14 cellular contexts compared by ENCODE assay signal in genomic region chr9:114112778-114113585, GRCh38. TPM values are rescaled to one million over a fixed set of nuclear protein-coding genes. Genes with fewer than 3 reads are reported as not detected.
DNase-seq lines count a peak whose midpoint lies in the region; FAIRE-seq and TF ChIP-seq lines count a peak whose summit lies in the region.
"Had no signal": no experiment of that assay in that cellular context is flagged by ENCODE, and none has a peak within 500 bp of the region (broad histone marks: within the 10 kb centered on the region; RNA-seq: fewer than 3 reads in every experiment).

No MANE protein-coding gene starts in this region.

- POLR2A ChIA-PET in endothelial cell of umbilical vein (lab: Charles Lee): no interaction called here

- no peak for FAIRE-seq in endothelial cell of umbilical vein (lab: Jason Lieb, UNC)
- FAIRE-seq: A204.1 had no signal

- no peaks in the 10 kb centered on the region for H4K20me1 ChIP-seq in endothelial cell of umbilical vein (replicated peaks; ENCODE audit: control insufficient read depth, extremely low read depth, insufficient read depth, low read length)

- dilution Hi-C loops in endothelial cell of umbilical vein (cut with MboI; ENCODE audit: extremely low pct_ligation_motif_present, low sequenced_read_pairs): no loop called here

- BruUV-seq in endothelial cell of umbilical vein (replicated peaks; lab: Mats Ljungman, UMichigan): no TSS peak

- TF ChIP-seq CTCF in endothelial cell of umbilical vein (IDR thresholded peaks at IDR 0.05; ENCODE audit: extremely low read depth in 1 of 2, insufficient read depth in 1 of 2, low read depth in 1 of 2, low read length in 2 of 2) (no peak), lower leg skin (IDR thresholded peaks at IDR 0.05) (no peak), transverse colon (IDR thresholded peaks at IDR 0.05) (no peak)

- intact Hi-C loops in endothelial cell of umbilical vein (cut with micrococcal nuclease): no loop called here
- intact Hi-C loops in lower leg skin (cut with DNase I; ENCODE audit: low total_unique reads): no loop called here
- intact Hi-C loops in transverse colon (cut with DNase I; ENCODE audit: low total_unique reads): no loop called here
- intact Hi-C loops in activated CD4-positive, alpha-beta T cell treated with anti-CD3 and anti-CD28 coated beads, Interleukin-2, amount 10 ng/mL, durations not matched to agents 24 days and 14 days (cut with micrococcal nuclease): no loop called here

- no peak overlapping the region for H3K4me2 ChIP-seq in endothelial cell of umbilical vein (ENCODE audit: insufficient read depth, low read length)

- no peak overlapping the region for H3K4me3 Mint-ChIP-seq in activated CD4-positive, alpha-beta T cell treated with anti-CD3 and anti-CD28 coated beads, Interleukin-2, amount 10 ng/mL, durations not matched to agents 24 days and 14 days
- H3K4me3 Mint-ChIP-seq: activated naive CD4-positive, alpha-beta T cell treated with anti-CD3 and anti-CD28 coated beads, Interleukin-2, amount 50 U/mL, for 24 hours; nephron had no signal

- H3K27ac ChIP-seq in endothelial cell of umbilical vein (ENCODE audit: insufficient read depth, low read depth, low read length) (no peak overlapping the region), transverse colon (no peak overlapping the region)
- H3K27ac ChIP-seq: HL-60 had no signal

- H3K9me3 ChIP-seq in endothelial cell of umbilical vein (replicated peaks; ENCODE audit: control insufficient read depth, insufficient read depth, low read length): no peaks in the 10 kb centered on the region
- no peaks in the 10 kb centered on the region for H3K9me3 ChIP-seq in transverse colon
- H3K9me3 ChIP-seq: esophagus squamous epithelium had no signal

- peaks cover 18% of the 10 kb centered on the region for H3K27me3 Mint-ChIP-seq in activated CD4-positive, alpha-beta T cell treated with anti-CD3 and anti-CD28 coated beads, Interleukin-2, amount 10 ng/mL, durations not matched to agents 24 days and 14 days

- TF ChIP-seq EP300 in transverse colon (IDR thresholded peaks at IDR 0.05; ENCODE audit: low read depth): no peak

- H3K27me3 ChIP-seq in endothelial cell of umbilical vein (ENCODE audit: control insufficient read depth in 2 of 2, insufficient read depth in 2 of 2, low read length in 2 of 2): peaks cover 25 to 31% of the 10 kb centered on the region in 2 experiments
- peaks cover 10% of the 10 kb centered on the region for H3K27me3 ChIP-seq in transverse colon

- no peak overlapping the region for H2AFZ ChIP-seq in endothelial cell of umbilical vein (ENCODE audit: low read depth, low read length)

- H3K4me3 ChIP-seq in endothelial cell of umbilical vein (replicated peaks in 1 of 3; ENCODE audit: insufficient read depth in 1 of 3, low read depth in 1 of 3, low read length in 3 of 3) (no peak overlapping the region), lower leg skin (ENCODE audit: low read depth, poor library complexity, severe bottlenecking) (no peak overlapping the region), transverse colon (no peak overlapping the region)
- H3K4me3 ChIP-seq: esophagus squamous epithelium had no signal

- DNase-seq in DMS 273 (lab: John Stamatoyannopoulos, UW; ENCODE audit: unreplicated experiment): peak; percentile 54
- DNase-seq in DMS 273 treated with DMSO at 0.1 percent for 48 hours (lab: John Stamatoyannopoulos, UW): no peak
- no peak for DNase-seq in endothelial cell of umbilical vein (ENCODE audit: low read depth, low spot score)
- peak; percentile 81 to 96 for DNase-seq in lower leg skin (ENCODE audit: low spot score in 2 of 2)
- DNase-seq in transverse colon: peak; percentile 71
- DNase-seq in activated gamma-delta T cell treated with Interleukin-2 at 50 U/mL for 16 hours: no peak
- DNase-seq in activated CD4-positive, alpha-beta T cell treated with anti-CD3 and anti-CD28 coated beads, Interleukin-2, amount 10 ng/mL, durations not matched to agents 24 days and 14 days: no peak
- no peak for DNase-seq in SHP77 treated with DMSO at 0.1 percent for 48 hours (lab: John Stamatoyannopoulos, UW)
- DNase-seq: esophagus squamous epithelium, NCI-H2171 had no signal

- in situ Hi-C loops in transverse colon (cut with MboI; ENCODE audit: low pct_ligation_motif_present in 1 of 4, low pct_unique_long_range_greater_than_20kb in 1 of 4, low sequenced_read_pairs in 3 of 4): no loop called here

- no peaks in the 10 kb centered on the region for H3K4me1 ChIP-seq in endothelial cell of umbilical vein (ENCODE audit: control insufficient read depth, extremely low read depth, insufficient read depth, low read length)
- peaks cover 0 to 2% (median 0%) of the 10 kb centered on the region in 4 donors for H3K4me1 ChIP-seq in transverse colon

- H3K9me3 Mint-ChIP-seq in activated CD4-positive, alpha-beta T cell treated with anti-CD3 and anti-CD28 coated beads, Interleukin-2, amount 10 ng/mL, durations not matched to agents 24 days and 14 days: no peaks in the 10 kb centered on the region
- H3K9me3 Mint-ChIP-seq: activated naive CD4-positive, alpha-beta T cell treated with anti-CD3 and anti-CD28 coated beads, Interleukin-2, amount 50 U/mL, for 24 hours; nephron had no signal

- H3K9me1 ChIP-seq in endothelial cell of umbilical vein (replicated peaks; ENCODE audit: control insufficient read depth, extremely low read depth, insufficient read depth, low read length): no peaks in the 10 kb centered on the region

- no peaks in the 10 kb centered on the region for H3K36me3 ChIP-seq in endothelial cell of umbilical vein (ENCODE audit: control insufficient read depth in 2 of 2, extremely low read depth in 1 of 2, insufficient read depth in 2 of 2, low read length in 2 of 2)
- no peaks in the 10 kb centered on the region for H3K36me3 ChIP-seq in transverse colon
- H3K36me3 ChIP-seq: esophagus squamous epithelium had no signal

- H3K27ac Mint-ChIP-seq in activated CD4-positive, alpha-beta T cell treated with anti-CD3 and anti-CD28 coated beads, Interleukin-2, amount 10 ng/mL, durations not matched to agents 24 days and 14 days: no peak overlapping the region
- H3K27ac Mint-ChIP-seq: activated naive CD4-positive, alpha-beta T cell treated with anti-CD3 and anti-CD28 coated beads, Interleukin-2, amount 50 U/mL, for 24 hours; nephron had no signal

- no peaks in the 10 kb centered on the region for H3K79me2 ChIP-seq in endothelial cell of umbilical vein (ENCODE audit: control insufficient read depth, insufficient read depth, low read length)

- no peak overlapping the region for H3K9ac ChIP-seq in endothelial cell of umbilical vein (replicated peaks; ENCODE audit: extremely low read depth, insufficient read depth, low read length)

- H3K4me1 Mint-ChIP-seq in activated CD4-positive, alpha-beta T cell treated with anti-CD3 and anti-CD28 coated beads, Interleukin-2, amount 10 ng/mL, durations not matched to agents 24 days and 14 days: no peaks in the 10 kb centered on the region
- H3K4me1 Mint-ChIP-seq: activated naive CD4-positive, alpha-beta T cell treated with anti-CD3 and anti-CD28 coated beads, Interleukin-2, amount 50 U/mL, for 24 hours had no signal

- H3K36me3 Mint-ChIP-seq in activated CD4-positive, alpha-beta T cell treated with anti-CD3 and anti-CD28 coated beads, Interleukin-2, amount 10 ng/mL, durations not matched to agents 24 days and 14 days (ENCODE audit: low read depth): no peaks in the 10 kb centered on the region
- H3K36me3 Mint-ChIP-seq: activated naive CD4-positive, alpha-beta T cell treated with anti-CD3 and anti-CD28 coated beads, Interleukin-2, amount 50 U/mL, for 24 hours had no signal

- CTCF ChIA-PET in endothelial cell of umbilical vein (lab: Charles Lee): interaction anchor here (1.6 to 2.6 kb wide), 3 partner anchors 13 to 178 kb away, joined by 3 to 15 read pairs (median 9); no protein-coding TSS in a partner anchor

- WGBS in lower leg skin, 2 donors: 12 to 20% methylated on average over 9 to 10 of the region's 10 CpGs
- WGBS in transverse colon (ENCODE audit: low coverage in 1 of 2), 2 donors: 19 to 25% methylated on average over 2 to 9 of the region's 10 CpGs

- TF ChIP-seq POLR2A in endothelial cell of umbilical vein (IDR thresholded peaks at IDR 0.05; ENCODE audit: low read depth, low read length) (no peak), lower leg skin (IDR thresholded peaks at IDR 0.05) (no peak), transverse colon (IDR thresholded peaks at IDR 0.05) (no peak)

RNA-seq across cellular contexts. Expression of gene KIF12, which starts 13.9 kb away (rescaled TPM):
- total RNA-seq in endothelial cell of umbilical vein (0.51 and 0.97 TPM in 2 replicates), lower leg skin (1 to 10 TPM in 2 of 4 donors, under 1 TPM in 2; 0.53 to 5.3 (median 1.9) TPM), transverse colon (10 to 100 TPM; 10.6 to 37.2 (median 20.0) TPM)
- 0.46 and 0.88 TPM in 2 replicates for polyA plus RNA-seq in endothelial cell of umbilical vein
- 0.27 and 0.39 TPM in 2 replicates for polyA plus RNA-seq in endothelial cell of umbilical vein (2011; cell fraction: cytosol; rRNA removed)
- 2.7 and 4.0 TPM in 2 replicates for polyA plus RNA-seq in endothelial cell of umbilical vein (2011; cell fraction: nucleus; rRNA removed)
- 0.95 and 4.5 TPM in 2 replicates for polyA plus RNA-seq in endothelial cell of umbilical vein (2012)
- polyA minus RNA-seq in endothelial cell of umbilical vein: 0.15 and 1.4 TPM in 2 replicates
- polyA minus RNA-seq in endothelial cell of umbilical vein (2011; cell fraction: cytosol; rRNA and poly(A)+ RNA removed): not detected
- 0.19 and 0.82 TPM in 2 replicates for polyA minus RNA-seq in endothelial cell of umbilical vein (2011; cell fraction: nucleus; rRNA and poly(A)+ RNA removed)
- total RNA-seq in activated CD4-positive, alpha-beta T cell treated with anti-CD3 and anti-CD28 coated beads, Interleukin-2, amount 10 ng/mL, durations not matched to agents 24 days and 14 days: not detected in 2 replicates

RNA-seq across cellular contexts. Expression of gene AMBP, which starts 34.9 kb away (rescaled TPM):
- total RNA-seq in endothelial cell of umbilical vein (not detected in 2 replicates), lower leg skin (not detected), transverse colon (under 1 TPM in 1 of 4 donors, not detected in 3; 0.96 TPM)
- polyA plus RNA-seq in endothelial cell of umbilical vein: not detected in 2 replicates
- 0.04 and 0.06 TPM in 2 replicates for polyA plus RNA-seq in endothelial cell of umbilical vein (2011; cell fraction: cytosol; rRNA removed)
- 0.45 TPM in 1 of 2 replicates, not detected in the other for polyA plus RNA-seq in endothelial cell of umbilical vein (2011; cell fraction: nucleus; rRNA removed)
- not detected in 2 replicates for polyA plus RNA-seq in endothelial cell of umbilical vein (2012)
- 0.70 TPM in 1 of 2 replicates, not detected in the other for polyA minus RNA-seq in endothelial cell of umbilical vein
- not detected for polyA minus RNA-seq in endothelial cell of umbilical vein (2011; cell fraction: cytosol; rRNA and poly(A)+ RNA removed)
- not detected in 2 replicates for polyA minus RNA-seq in endothelial cell of umbilical vein (2011; cell fraction: nucleus; rRNA and poly(A)+ RNA removed)
- total RNA-seq in activated CD4-positive, alpha-beta T cell treated with anti-CD3 and anti-CD28 coated beads, Interleukin-2, amount 10 ng/mL, durations not matched to agents 24 days and 14 days: not detected in 2 replicates

RNA-seq across cellular contexts. Expression of gene COL27A1, which starts 42.4 kb away (rescaled TPM):
- total RNA-seq in endothelial cell of umbilical vein (48.6 and 49.1 TPM in 2 replicates), lower leg skin (10 to 100 TPM in 3 of 4 donors, 1 to 10 TPM in 1; 9.4 to 16.1 (median 12.3) TPM), transverse colon (1 to 10 TPM; 2.1 to 9.0 (median 3.8) TPM)
- polyA plus RNA-seq in endothelial cell of umbilical vein: 14.7 and 14.9 TPM in 2 replicates
- 5.1 and 7.1 TPM in 2 replicates for polyA plus RNA-seq in endothelial cell of umbilical vein (2011; cell fraction: cytosol; rRNA removed)
- 147 and 157 TPM in 2 replicates for polyA plus RNA-seq in endothelial cell of umbilical vein (2011; cell fraction: nucleus; rRNA removed)
- 30.8 and 37.0 TPM in 2 replicates for polyA plus RNA-seq in endothelial cell of umbilical vein (2012)
- polyA minus RNA-seq in endothelial cell of umbilical vein: 17.6 and 18.7 TPM in 2 replicates
- polyA minus RNA-seq in endothelial cell of umbilical vein (2011; cell fraction: cytosol; rRNA and poly(A)+ RNA removed): 1.4 TPM
- 54.5 and 60.8 TPM in 2 replicates for polyA minus RNA-seq in endothelial cell of umbilical vein (2011; cell fraction: nucleus; rRNA and poly(A)+ RNA removed)
- total RNA-seq in activated CD4-positive, alpha-beta T cell treated with anti-CD3 and anti-CD28 coated beads, Interleukin-2, amount 10 ng/mL, durations not matched to agents 24 days and 14 days: 8.5 and 9.7 TPM in 2 replicates

Comparison
In these comparisons a context has a peak if more than half of its experiments do, and no peak if none do; other contexts are left out.
1. DNase-seq: peak in DMS 273 (single experiment), lower leg skin (2 of 2) and transverse colon (single experiment); none in DMS 273 treated with DMSO at 0.1 percent for 48 hours (single experiment), endothelial cell of umbilical vein (single experiment), activated gamma-delta T cell treated with Interleukin-2 at 50 U/mL for 16 hours (single experiment), activated CD4-positive, alpha-beta T cell treated with anti-CD3 and anti-CD28 coated beads, Interleukin-2, amount 10 ng/mL, durations not matched to agents 24 days and 14 days (single experiment) and SHP77 treated with DMSO at 0.1 percent for 48 hours (single experiment).